1 cellular context compared by ENCODE assay signal in the genomic region with DNA sequence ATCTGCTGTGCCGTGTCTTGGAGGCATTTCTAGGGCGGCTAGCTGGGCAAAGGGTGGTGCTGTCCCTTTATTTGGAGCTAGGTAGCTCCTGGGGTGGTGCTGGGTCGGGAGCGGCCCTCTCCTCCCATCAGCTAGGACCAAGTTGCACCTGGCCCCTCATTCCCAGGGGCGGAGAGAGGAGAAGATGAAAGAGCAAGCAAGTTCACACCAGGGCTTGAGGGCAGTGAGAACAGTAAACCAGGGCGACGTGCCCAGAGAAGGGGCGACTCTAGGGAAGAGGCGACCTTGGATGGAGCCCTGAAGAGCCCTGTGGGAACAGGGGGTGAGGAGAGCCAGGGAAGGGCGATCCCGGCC.
TF ChIP-seq lines count a peak whose summit lies in the region.

No MANE protein-coding gene starts in this region.

TF ChIP-seq in HepG2, 621 proteins besides CTCF, POLR2A, EP300 and RAD21:
- TF ChIP-seq ZNF607 (CRISPR knock-in tag; IDR thresholded peaks at IDR 0.05; ENCODE audit: borderline replicate concordance): no peak
- peak; percentile 30 for TF ChIP-seq XRCC5 (optimal IDR thresholded peaks at IDR 0.05; ENCODE audit: low read length)
